Comparison of ENCODE assay signal across 16 cellular contexts in genomic region chr7:158035343-158035742, GRCh38.
"Had no signal": no experiment of that assay in that cellular context is flagged by ENCODE, and none has a peak within 500 bp of the region (broad histone marks: within the 10 kb centered on the region; RNA-seq: fewer than 3 reads in every experiment).

No MANE protein-coding gene starts in this region.

- H3K9me3 ChIP-seq: SK-N-SH had no signal

- ATAC-seq: HepG2 had no signal

- DNase-seq: IMR-90, Karpas-422, KG1, MM.1S, NCI-H1092 treated with DMSO at 0.1 percent for 48 hours, NCI-H1436, NCI-H187, NCI-H2029, NCI-H2171 treated with DMSO at 0.1 percent for 48 hours, NCI-H345, NCI-H446 treated with DMSO at 0.1 percent for 48 hours, NCI-H510A treated with DMSO at 0.1 percent for 48 hours, NCI-H748 treated with DMSO at 0.1 percent for 48 hours, RPMI8226, SK-N-SH had no signal
